8 cellular contexts compared by ENCODE assay signal in genomic region chr10:103192089-103192450, GRCh38. TPM values are rescaled to one million over a fixed set of nuclear protein-coding genes. Genes with fewer than 3 reads are reported as not detected.
DNase-seq lines count a peak whose midpoint lies in the region; ATAC-seq, FAIRE-seq and TF ChIP-seq lines count a peak whose summit lies in the region.

No MANE protein-coding gene starts in this region.

- DNase-seq in activated T-cell treated with anti-CD3 and anti-CD28 coated beads for 24 hours (ENCODE audit: low read depth) = peak; percentile 4
- no peak for DNase-seq in activated T-cell treated with anti-CD3 and anti-CD28 coated beads, Interleukin-2, amount 50 U/mL, for 1 hour
- peak; percentile 3 for DNase-seq in RPMI8226
- no peak for DNase-seq in natural killer cell
- DNase-seq in D721Med (ENCODE audit: insufficient read length, low spot score) = no peak
- DNase-seq in DMS114 treated with DMSO at 0.1 percent for 48 hours (lab: John Stamatoyannopoulos, UW; ENCODE audit: unreplicated experiment) = no peak

- no peak for TF ChIP-seq CTCF in natural killer cell (IDR thresholded peaks at IDR 0.05)
- TF ChIP-seq CTCF in D721Med (IDR thresholded peaks at IDR 0.05; ENCODE audit: insufficient read depth, missing control alignments) = no peak

- H3K36me3 ChIP-seq in endocrine pancreas (ENCODE audit: control insufficient read depth, insufficient read depth, low read length) = no peaks in the 10 kb centered on the region

- H3K27ac Mint-ChIP-seq in natural killer cell = peak overlapping the region; percentile 95 to 99

- no peaks in the 10 kb centered on the region for H3K9me3 Mint-ChIP-seq in natural killer cell

- peak overlapping the region; percentile 91 for H3K9ac ChIP-seq in endocrine pancreas (ENCODE audit: control insufficient read depth, insufficient read depth, low read length)

- intact Hi-C loops in natural killer cell (cut with micrococcal nuclease) = loop anchor here (2.0 kb wide), 1 partner anchor 273 kb away; the partner anchor contains the start of gene CNNM2

- no peaks in the 10 kb centered on the region for H3K27me3 Mint-ChIP-seq in natural killer cell (ENCODE audit: low read depth in 2 of 2)

- ATAC-seq in natural killer cell = no peak
- no peak for ATAC-seq in GM21528 (IDR thresholded peaks at IDR 0.05; ENCODE audit: low FRiP score, unreplicated experiment)

- H3K4me3 ChIP-seq in endocrine pancreas (ENCODE audit: control insufficient read depth, insufficient read depth, low read length) = peak overlapping the region; percentile 81

- H3K4me1 Mint-ChIP-seq in natural killer cell = peaks cover 44 to 51% of the 10 kb centered on the region in 2 donors

- H3K9me3 ChIP-seq in endocrine pancreas (ENCODE audit: control insufficient read depth, low read length) = no peaks in the 10 kb centered on the region

- no peak for FAIRE-seq in D721Med (lab: Jason Lieb, UNC)

- H3K27me3 ChIP-seq in endocrine pancreas (ENCODE audit: control insufficient read depth, insufficient read depth, low read length) = no peaks in the 10 kb centered on the region

- H3K36me3 Mint-ChIP-seq in natural killer cell = no peaks in the 10 kb centered on the region

- peaks cover 17% of the 10 kb centered on the region for H3K4me1 ChIP-seq in endocrine pancreas (ENCODE audit: control insufficient read depth, insufficient read depth, low read length)

- peak overlapping the region; percentile 100 for H3K4me3 Mint-ChIP-seq in natural killer cell

RNA-seq across cellular contexts. Expression of gene NT5C2, which starts 1.0 kb away (rescaled TPM):
- 100 to 1,000 TPM in 1 of 3 donors, 10 to 100 TPM in 2; 84.4 to 110 (median 89.4) TPM for total RNA-seq in natural killer cell

RNA-seq across cellular contexts. Expression of gene RPEL1, which starts 53.6 kb away (rescaled TPM):
- total RNA-seq in natural killer cell = not detected

Comparison
In these comparisons a context has a peak if more than half of its experiments do, and no peak if none do; other contexts are left out.
1. DNase-seq: peak in activated T-cell treated with anti-CD3 and anti-CD28 coated beads for 24 hours (single experiment) and RPMI8226 (single experiment); none in activated T-cell treated with anti-CD3 and anti-CD28 coated beads, Interleukin-2, amount 50 U/mL, for 1 hour (single experiment), natural killer cell (single experiment), D721Med (single experiment) and DMS114 treated with DMSO at 0.1 percent for 48 hours (single experiment).